Comparison of ENCODE assay signal across 19 cellular contexts in the genomic region with DNA sequence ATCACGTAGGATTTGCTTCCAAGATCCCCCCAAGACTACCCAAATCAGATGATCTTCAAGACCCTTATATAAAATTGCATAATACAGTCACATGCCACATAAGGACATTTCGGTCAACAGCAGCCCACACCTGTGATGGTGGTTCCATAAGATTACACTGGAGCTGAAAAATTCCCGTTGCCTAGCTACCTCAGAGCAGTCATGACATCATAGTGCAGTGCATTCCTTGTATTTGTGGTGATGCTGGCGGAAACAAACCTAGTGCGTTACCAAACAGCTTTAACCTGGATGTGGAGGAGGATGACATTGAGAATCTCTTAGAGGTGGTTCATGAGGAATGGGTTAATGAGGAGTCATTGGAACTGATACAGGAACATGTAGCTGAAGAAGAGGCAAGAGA.
"Had no signal": no experiment of that assay in that cellular context is flagged by ENCODE, and none has a peak within 500 bp of the region (broad histone marks: within the 10 kb centered on the region; RNA-seq: fewer than 3 reads in every experiment).

No MANE protein-coding gene starts in this region.

- H3K4me2 ChIP-seq: hepatocyte had no signal

- H3K27ac Mint-ChIP-seq: activated naive CD4-positive, alpha-beta T cell treated with anti-CD3 and anti-CD28 coated beads for 36 hours had no signal

- H3K36me3 ChIP-seq: colonic mucosa had no signal

- H3K27ac ChIP-seq: colonic mucosa, hepatocyte, tibial nerve had no signal

- H3K4me3 Mint-ChIP-seq: activated naive CD4-positive, alpha-beta T cell treated with anti-CD3 and anti-CD28 coated beads for 36 hours had no signal

- H3K27me3 ChIP-seq: colonic mucosa, hepatocyte, tibial nerve had no signal

- DNase-seq: activated CD4-positive, alpha-beta T cell treated with anti-CD3 and anti-CD28 coated beads for 4 hours; activated CD4-positive, alpha-beta T cell treated with anti-CD3 and anti-CD28 coated beads, Interleukin-2, amount 50 U/mL, for 4 hours; activated effector memory CD4-positive, alpha-beta T cell treated with Interleukin-2 at 50 U/mL for 16 hours; activated naive CD4-positive, alpha-beta T cell treated with anti-CD3 and anti-CD28 coated beads for 36 hours; amygdala; cerebellar nuclear complex; colonic mucosa; effector CD8-positive, alpha-beta T cell; left cardiac atrium; left ventricle myocardium superior; right cardiac atrium; stimulated activated CD4-positive, alpha-beta T cell treated with anti-CD3 and anti-CD28 coated beads, Interleukin-15, amount 100 ng/mL, for 24 hours; stimulated activated CD4-positive, alpha-beta T cell treated with anti-CD3 and anti-CD28 coated beads, Interleukin-2, amount 100 ng/mL, for 24 hours; stimulated activated naive CD4-positive, alpha-beta T cell treated with Interleukin-2 at 50 U/mL for 16 hours had no signal

- H3K4me3 ChIP-seq: colonic mucosa, hepatocyte, tibial nerve had no signal

- FAIRE-seq: endometrium, frontal cortex, keratinocyte had no signal

- H3K4me1 ChIP-seq: colonic mucosa had no signal

- H3K9me3 ChIP-seq: colonic mucosa had no signal
